Comparison of ENCODE assay signal across 31 cellular contexts in the genomic region with DNA sequence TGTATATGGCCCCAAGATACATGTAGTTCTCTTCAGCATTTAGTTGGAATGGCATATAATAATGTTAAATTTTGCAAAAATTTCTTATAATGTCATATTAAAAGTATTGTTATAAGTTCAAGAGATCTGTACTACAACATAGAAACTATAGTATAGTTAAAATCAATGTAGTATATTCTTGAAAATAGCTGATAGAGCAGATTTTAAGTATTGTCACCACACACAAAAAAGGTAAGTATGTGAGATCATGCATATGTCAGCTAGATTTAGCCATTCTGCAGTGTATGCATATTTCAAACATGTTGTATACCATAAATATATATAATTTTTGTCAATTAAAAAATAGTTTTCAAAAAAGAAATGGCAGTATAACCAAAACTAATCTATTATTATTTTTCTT.
"Had no signal": no experiment of that assay in that cellular context is flagged by ENCODE, and none has a peak within 500 bp of the region (broad histone marks: within the 10 kb centered on the region; RNA-seq: fewer than 3 reads in every experiment).

No MANE protein-coding gene starts in this region.

- ATAC-seq: left colon; left lung; lower lobe of right lung; naive thymus-derived CD8-positive, alpha-beta T cell; sciatic nerve; stimulated activated naive B cell treated with anti-CD40 and anti-IgM and Interleukin-4, amounts not matched to agents 10 μg/mL and 1 μg/mL and 100 μg/mL, for 72 hours; stimulated activated naive CD8-positive, alpha-beta T cell treated with anti-CD3 and anti-CD28 coated beads, Interleukin-15, Interleukin-2, amounts not matched to agents 100 U/mL and 50 U/mL, for 24 hours had no signal

- H3K4me3 Mint-ChIP-seq: immature natural killer cell; naive thymus-derived CD8-positive, alpha-beta T cell; nephron; neural progenitor cell; stimulated activated naive B cell treated with anti-CD40 and anti-IgM and Interleukin-4, amounts not matched to agents 10 μg/mL and 1 μg/mL and 100 μg/mL, for 72 hours had no signal

- FAIRE-seq: islet of Langerhans had no signal

- H3K4me3 ChIP-seq: left lung, lower lobe of right lung, neural progenitor cell, right atrium auricular region, skin epidermis, stomach, testis, thyroid gland, transverse colon, upper lobe of left lung, vagina had no signal

- H3K27me3 Mint-ChIP-seq: naive thymus-derived CD8-positive, alpha-beta T cell; progenitor cell of endocrine pancreas; stimulated activated naive B cell treated with anti-CD40 and anti-IgM and Interleukin-4, amounts not matched to agents 10 μg/mL and 1 μg/mL and 100 μg/mL, for 72 hours had no signal

- H3K4me1 Mint-ChIP-seq: nephron; neural progenitor cell; stimulated activated naive B cell treated with anti-CD40 and anti-IgM and Interleukin-4, amounts not matched to agents 10 μg/mL and 1 μg/mL and 100 μg/mL, for 72 hours had no signal

- DNase-seq: hypothalamus; immature natural killer cell; kidney; left colon; left lung; lower lobe of right lung; mammary epithelial cell; mesenchymal stem cell; naive thymus-derived CD8-positive, alpha-beta T cell; occipital lobe; stimulated activated CD4-positive, alpha-beta T cell treated with anti-CD3 and anti-CD28 coated beads, Interleukin-12 subunit alpha, Interleukin-12 subunit beta, amount 100 ng/mL, for 4 hours; stimulated activated CD4-positive, alpha-beta T cell treated with anti-CD3 and anti-CD28 coated beads, Interleukin-15, amount 100 ng/mL, for 24 hours; stimulated activated CD4-positive, alpha-beta T cell treated with anti-CD3 and anti-CD28 coated beads, Interleukin-2, amount 100 ng/mL, for 24 hours; stimulated activated CD4-positive, alpha-beta T cell treated with anti-CD3 and anti-CD28 coated beads, Interleukin-4, amount 100 ng/mL, for 1 hour; stimulated activated naive B cell treated with anti-CD40 and anti-IgM and Interleukin-4, amounts not matched to agents 10 μg/mL and 1 μg/mL and 100 μg/mL, for 72 hours; stimulated activated naive CD8-positive, alpha-beta T cell treated with anti-CD3 and anti-CD28 coated beads, Interleukin-15, Interleukin-2, amounts not matched to agents 100 U/mL and 50 U/mL, for 24 hours; stomach; testis; thyroid gland; transverse colon; upper lobe of left lung had no signal

- H3K27ac Mint-ChIP-seq: nephron; neural progenitor cell; progenitor cell of endocrine pancreas; stimulated activated naive B cell treated with anti-CD40 and anti-IgM and Interleukin-4, amounts not matched to agents 10 μg/mL and 1 μg/mL and 100 μg/mL, for 72 hours had no signal

- H3K4me2 ChIP-seq: neural progenitor cell had no signal

- H3K9me3 ChIP-seq: left lung, lower lobe of right lung, neutrophil, right atrium auricular region, testis, thyroid gland, vagina had no signal

- H3K27ac ChIP-seq: left lung, lower lobe of right lung, neural progenitor cell, neutrophil, parathyroid adenoma, right atrium auricular region, skin epidermis, stomach, testis, thyroid gland, transverse colon, upper lobe of left lung, vagina had no signal

- H3K4me1 ChIP-seq: left lung, lower lobe of right lung, neural progenitor cell, parathyroid adenoma, right atrium auricular region, stomach, testis, thyroid gland, transverse colon, upper lobe of left lung, vagina had no signal

- H3K9me3 Mint-ChIP-seq: immature natural killer cell; naive thymus-derived CD8-positive, alpha-beta T cell; neural progenitor cell; stimulated activated naive B cell treated with anti-CD40 and anti-IgM and Interleukin-4, amounts not matched to agents 10 μg/mL and 1 μg/mL and 100 μg/mL, for 72 hours had no signal
